Comparison of ENCODE assay signal across 22 cellular contexts in the genomic region with DNA sequence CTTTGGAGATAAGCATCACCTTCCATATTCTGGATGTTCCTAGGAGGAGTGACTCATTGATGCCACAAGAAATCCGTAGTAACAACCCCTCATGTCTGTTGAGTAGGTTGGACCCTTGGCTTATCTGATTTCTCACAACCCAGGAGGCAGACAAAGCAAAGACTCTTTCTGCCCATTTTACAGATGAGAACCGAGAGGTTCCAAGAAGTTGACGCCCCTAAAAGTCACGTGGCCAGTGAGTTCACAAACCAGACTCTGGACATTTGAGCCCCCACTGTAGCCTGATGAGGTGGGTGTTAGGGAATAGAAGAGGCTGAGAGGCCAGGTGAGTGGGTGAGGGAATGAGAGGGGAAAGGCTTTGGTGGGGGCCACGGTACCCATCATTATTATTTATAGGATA.
A peak's percentile ranks its signal among the peaks of the same experiment; 100 is the strongest.
DNase-seq lines count a peak whose midpoint lies in the region; ATAC-seq, FAIRE-seq and TF ChIP-seq lines count a peak whose summit lies in the region.
"Had no signal": no experiment of that assay in that cellular context is flagged by ENCODE, and none has a peak within 500 bp of the region (broad histone marks: within the 10 kb centered on the region; RNA-seq: fewer than 3 reads in every experiment).

No MANE protein-coding gene starts in this region.

- no peak overlapping the region for H3K4me3 ChIP-seq in H1 (ENCODE audit: extremely low read depth in 1 of 4, insufficient read depth in 2 of 4, low read depth in 3 of 4, low read length in 4 of 4)
- H3K4me3 ChIP-seq: BLaER1 treated with 17β-estradiol and CSF1 and Interleukin-3, amounts not matched to agents 10 nM and 100 nM; GM12878; GM23248 had no signal

- no peak for ATAC-seq in T-helper 17 cell
- ATAC-seq: CD8-positive, alpha-beta T cell; GM12878; HepG2 had no signal

- no peak for TF ChIP-seq EP300 in H1 (IDR thresholded peaks at IDR 0.05; ENCODE audit: borderline replicate concordance in 1 of 2, low read depth in 2 of 2, low read length in 2 of 2)

- H3K27me3 Mint-ChIP-seq in T-helper 17 cell (no peaks in the 10 kb centered on the region), nephron (ENCODE audit: low read depth) (peaks cover 7% of the 10 kb centered on the region), type B pancreatic cell (peaks cover 3% of the 10 kb centered on the region)

- TF ChIP-seq CTCF in H1 (IDR thresholded peaks at IDR 0.05; ENCODE audit: control extremely low read depth in 1 of 3, insufficient read depth in 1 of 3, low read depth in 1 of 3, low read length in 3 of 3) (no peak), nephron (IDR thresholded peaks at IDR 0.05; ENCODE audit: unreplicated experiment in 3 of 3) (no peak), type B pancreatic cell (conservative IDR thresholded peaks at IDR 0.05) (no peak)

- TF ChIP-seq RAD21 in H1 (IDR thresholded peaks at IDR 0.05 in 1 of 2, conservative IDR thresholded peaks at IDR 0.05 in 1 of 2; ENCODE audit: low read depth in 2 of 2, low read length in 2 of 2), result no peak

- no peaks in the 10 kb centered on the region for H3K36me3 ChIP-seq in H1 (ENCODE audit: control insufficient read depth in 2 of 4, insufficient read depth in 4 of 4, low read length in 3 of 4)
- H3K36me3 ChIP-seq: BLaER1 treated with 17β-estradiol and CSF1 and Interleukin-3, amounts not matched to agents 10 nM and 100 nM had no signal

- H3K9me3 ChIP-seq in T-helper 17 cell (ENCODE audit: control insufficient read depth, low read length, poor library complexity, severe bottlenecking) (no peaks in the 10 kb centered on the region), H1 (ENCODE audit: insufficient read depth in 2 of 2, low read depth in 1 of 2, low read length in 1 of 2) (no peaks in the 10 kb centered on the region)
- H3K9me3 ChIP-seq: BLaER1 treated with 17β-estradiol and CSF1 and Interleukin-3, amounts not matched to agents 10 nM and 100 nM had no signal

- POLR2A ChIA-PET in H1 (lab: Charles Lee; ENCODE audit: partially characterized antibody), result no interaction called here

- no peaks in the 10 kb centered on the region for H3K79me2 ChIP-seq in H1 (ENCODE audit: control insufficient read depth in 1 of 2, insufficient read depth in 2 of 2, low read length in 2 of 2)

- H2BK15ac ChIP-seq in H1 (ENCODE audit: low read length), result no peak overlapping the region

- H3K4me3 Mint-ChIP-seq in T-helper 17 cell (no peak overlapping the region), nephron (no peak overlapping the region), type B pancreatic cell (no peak overlapping the region)
- H3K4me3 Mint-ChIP-seq: B cell; CD8-positive, alpha-beta T cell; IgD-negative memory B cell had no signal

- H3K14ac ChIP-seq in H1 (ENCODE audit: insufficient read length), result no peak overlapping the region

- H4K8ac ChIP-seq in H1 (ENCODE audit: extremely low read depth, insufficient read depth, low read length), result no peak overlapping the region

- no peaks in the 10 kb centered on the region for H3K27me3 ChIP-seq in H1 (replicated peaks in 1 of 4; ENCODE audit: control insufficient read depth in 3 of 4, extremely low read depth in 1 of 4, insufficient read depth in 3 of 4, low read length in 3 of 4)
- H3K27me3 ChIP-seq: BLaER1 treated with 17β-estradiol and CSF1 and Interleukin-3, amounts not matched to agents 10 nM and 100 nM had no signal

- H2BK20ac ChIP-seq in H1 (ENCODE audit: low read length), result no peak overlapping the region

- no peak overlapping the region for H3K18ac ChIP-seq in H1 (ENCODE audit: extremely low read depth, low read length)

- H2BK5ac ChIP-seq in H1 (ENCODE audit: low read depth, low read length), result 0 out of 2 replicates have a peak overlapping the region, but pooled peaks have one; percentile 46

- H3K27ac Mint-ChIP-seq in T-helper 17 cell (peak overlapping the region; percentile 27), nephron (peak overlapping the region; percentile 19 to 80 (median 72)), type B pancreatic cell (peak overlapping the region; percentile 87)
- H3K27ac Mint-ChIP-seq: B cell; CD8-positive, alpha-beta T cell; IgD-negative memory B cell had no signal

- H3K9me3 Mint-ChIP-seq in nephron (no peaks in the 10 kb centered on the region), type B pancreatic cell (no peaks in the 10 kb centered on the region)
- H3K9me3 Mint-ChIP-seq: CD8-positive, alpha-beta T cell; IgD-negative memory B cell had no signal

- TF ChIP-seq POLR2A in H1 (IDR thresholded peaks at IDR 0.05; ENCODE audit: control extremely low read depth in 1 of 2, low read depth in 2 of 2, low read length in 2 of 2), result no peak

- 0 out of 4 replicates have a peak overlapping the region, but pooled peaks of 1 of the 2 experiments have one; percentile 7 for H3K4me2 ChIP-seq in H1 (ENCODE audit: insufficient read depth in 1 of 2, low read depth in 2 of 2, low read length in 2 of 2)
- H3K4me2 ChIP-seq: BLaER1 treated with 17β-estradiol and CSF1 and Interleukin-3, amounts not matched to agents 10 nM and 100 nM had no signal

- H3K4me1 Mint-ChIP-seq in T-helper 17 cell (peaks cover 14% of the 10 kb centered on the region), nephron (peaks cover 50% of the 10 kb centered on the region), type B pancreatic cell (ENCODE audit: unreplicated experiment) (peaks cover 67% of the 10 kb centered on the region)
- H3K4me1 Mint-ChIP-seq: B cell, IgD-negative memory B cell had no signal

- peaks cover 6% of the 10 kb centered on the region for H3K36me3 Mint-ChIP-seq in T-helper 17 cell (ENCODE audit: low read depth)
- no peaks in the 10 kb centered on the region for H3K36me3 Mint-ChIP-seq in nephron (ENCODE audit: low read depth)
- H3K36me3 Mint-ChIP-seq in type B pancreatic cell, result no peaks in the 10 kb centered on the region
- H3K36me3 Mint-ChIP-seq: CD8-positive, alpha-beta T cell; IgD-negative memory B cell had no signal

- H4K20me1 ChIP-seq in H1 (replicated peaks in 1 of 2; ENCODE audit: control insufficient read depth in 1 of 2, insufficient read depth in 2 of 2, low read length in 2 of 2), result no peaks in the 10 kb centered on the region

- no peak overlapping the region for H4K5ac ChIP-seq in H1 (ENCODE audit: insufficient read length, low read depth, low read length)

- H3K4me1 ChIP-seq in H1 (replicated peaks in 1 of 4; ENCODE audit: control insufficient read depth in 3 of 4, insufficient read depth in 4 of 4, low read length in 3 of 4), result peaks cover 12 to 27% (median 25%) of the 10 kb centered on the region in 4 experiments

- H3K9ac ChIP-seq in H1 (replicated peaks in 1 of 4; ENCODE audit: extremely low read depth in 1 of 4, low read depth in 3 of 4, low read length in 3 of 4), result no peak overlapping the region
- H3K9ac ChIP-seq: BLaER1 treated with 17β-estradiol and CSF1 and Interleukin-3, amounts not matched to agents 10 nM and 100 nM; GM23248 had no signal

- no peak overlapping the region for H3K4ac ChIP-seq in H1 (replicated peaks; ENCODE audit: insufficient read length, low read depth, low read length)

- peak overlapping the region; percentile 76 for H2AK5ac ChIP-seq in H1 (ENCODE audit: low read depth, low read length)

- H3K79me1 ChIP-seq in H1 (ENCODE audit: low read depth, low read length), result no peaks in the 10 kb centered on the region

- no peaks in the 10 kb centered on the region for H3K23me2 ChIP-seq in H1 (ENCODE audit: low read depth, low read length)

- no peak for DNase-seq in T-helper 17 cell
- no peak for DNase-seq in H1 (ENCODE audit: low read depth in 1 of 2, low spot score in 2 of 2)
- DNase-seq in type B pancreatic cell (ENCODE audit: extremely low spot score, unreplicated experiment), result no peak
- DNase-seq in activated naive CD4-positive, alpha-beta T cell treated with anti-CD3 and anti-CD28 coated beads, Interleukin-2, amount 50 U/mL, for 16 hours, result no peak
- no peak for DNase-seq in activated T-cell treated with anti-CD3 and anti-CD28 coated beads, Interleukin-2, amount 50 U/mL, for 48 hours
- no peak for DNase-seq in germinal center (ENCODE audit: low spot score)
- DNase-seq: CD8-positive, alpha-beta T cell; DMS 273 treated with DMSO at 0.1 percent for 48 hours; DMS53; DND-41; EL; GM23248; HCEC 1CT had no signal

- H3K23ac ChIP-seq in H1 (ENCODE audit: insufficient read length), result no peak overlapping the region

- H3K56ac ChIP-seq in H1 (replicated peaks; ENCODE audit: insufficient read length, low read depth, low read length), result no peak overlapping the region

- H2AFZ ChIP-seq in H1 (ENCODE audit: low read length), result no peak overlapping the region
- H2AFZ ChIP-seq: GM23248 had no signal

- CTCF ChIA-PET in H1 (lab: Charles Lee; ENCODE audit: partially characterized antibody), result interaction anchor here (1.1 to 2.3 kb wide), 3 partner anchors 19 to 197 kb away, joined by 3 to 7 read pairs (median 5); no protein-coding TSS in a partner anchor

- WGBS in H1 (ENCODE audit: extremely low coverage in 1 of 2, insufficient coverage in 1 of 2, insufficient read length in 1 of 2, insufficient replicate concordance in 2 of 2, low coverage in 1 of 2, low lambda C conversion rate in 2 of 2, missing lambda C conversion rate in 1 of 2), 2 experiments, result 82% methylated on average over 5 of the region's 5 CpGs; no CpG with 5 or more reads in 1 of the 2 experiments

- FAIRE-seq in H1 (lab: Jason Lieb, UNC), result no peak
- FAIRE-seq: GM12878, GM19239, H54, HepG2, HTR-8/SVneo had no signal

- no peak overlapping the region for H2BK120ac ChIP-seq in H1 (replicated peaks; ENCODE audit: low read depth, low read length)

- no peak overlapping the region for H3K27ac ChIP-seq in H1 (ENCODE audit: low read depth, low read length)
- H3K27ac ChIP-seq: BLaER1 treated with 17β-estradiol and CSF1 and Interleukin-3, amounts not matched to agents 10 nM and 100 nM; GM23248 had no signal

- peak overlapping the region; percentile 32; the same call in 1 of the 2 replicates for H2BK12ac ChIP-seq in H1 (ENCODE audit: low read depth, low read length)

- no peak overlapping the region for H4K91ac ChIP-seq in H1 (replicated peaks; ENCODE audit: insufficient read length, low read length)

TF ChIP-seq in H1, 55 proteins besides CTCF, POLR2A, EP300 and RAD21 (continues in another document):
- TF ChIP-seq NANOG (IDR thresholded peaks at IDR 0.05; ENCODE audit: insufficient read depth, low read depth, low read length, poor library complexity, severe bottlenecking) (no peak), FOSL1 (IDR thresholded peaks at IDR 0.05; ENCODE audit: insufficient read depth, low read depth, low read length) (no peak), MAFK (IDR thresholded peaks at IDR 0.05; ENCODE audit: low read depth, low read length) (no peak), SIX5 (IDR thresholded peaks at IDR 0.05; ENCODE audit: low read depth, low read length) (no peak), RFX5 (IDR thresholded peaks at IDR 0.05; ENCODE audit: borderline replicate concordance, low read depth, low read length) (no peak), SP4 (IDR thresholded peaks at IDR 0.05; ENCODE audit: low read length) (no peak)
- TF ChIP-seq, protein P1, sequence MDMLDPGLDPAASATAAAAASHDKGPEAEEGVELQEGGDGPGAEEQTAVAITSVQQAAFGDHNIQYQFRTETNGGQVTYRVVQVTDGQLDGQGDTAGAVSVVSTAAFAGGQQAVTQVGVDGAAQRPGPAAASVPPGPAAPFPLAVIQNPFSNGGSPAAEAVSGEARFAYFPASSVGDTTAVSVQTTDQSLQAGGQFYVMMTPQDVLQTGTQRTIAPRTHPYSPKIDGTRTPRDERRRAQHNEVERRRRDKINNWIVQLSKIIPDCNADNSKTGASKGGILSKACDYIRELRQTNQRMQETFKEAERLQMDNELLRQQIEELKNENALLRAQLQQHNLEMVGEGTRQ (IDR thresholded peaks at IDR 0.05; ENCODE audit: low read length), result no peak

Comparison
In these comparisons a context has a peak if more than half of its experiments do, and no peak if none do; other contexts are left out.
1. H3K27ac Mint-ChIP-seq: peak in every context shown above with its lines; median percentile 87 in type B pancreatic cell; 72 in nephron; 27 in T-helper 17 cell.